In the genomic region with DNA sequence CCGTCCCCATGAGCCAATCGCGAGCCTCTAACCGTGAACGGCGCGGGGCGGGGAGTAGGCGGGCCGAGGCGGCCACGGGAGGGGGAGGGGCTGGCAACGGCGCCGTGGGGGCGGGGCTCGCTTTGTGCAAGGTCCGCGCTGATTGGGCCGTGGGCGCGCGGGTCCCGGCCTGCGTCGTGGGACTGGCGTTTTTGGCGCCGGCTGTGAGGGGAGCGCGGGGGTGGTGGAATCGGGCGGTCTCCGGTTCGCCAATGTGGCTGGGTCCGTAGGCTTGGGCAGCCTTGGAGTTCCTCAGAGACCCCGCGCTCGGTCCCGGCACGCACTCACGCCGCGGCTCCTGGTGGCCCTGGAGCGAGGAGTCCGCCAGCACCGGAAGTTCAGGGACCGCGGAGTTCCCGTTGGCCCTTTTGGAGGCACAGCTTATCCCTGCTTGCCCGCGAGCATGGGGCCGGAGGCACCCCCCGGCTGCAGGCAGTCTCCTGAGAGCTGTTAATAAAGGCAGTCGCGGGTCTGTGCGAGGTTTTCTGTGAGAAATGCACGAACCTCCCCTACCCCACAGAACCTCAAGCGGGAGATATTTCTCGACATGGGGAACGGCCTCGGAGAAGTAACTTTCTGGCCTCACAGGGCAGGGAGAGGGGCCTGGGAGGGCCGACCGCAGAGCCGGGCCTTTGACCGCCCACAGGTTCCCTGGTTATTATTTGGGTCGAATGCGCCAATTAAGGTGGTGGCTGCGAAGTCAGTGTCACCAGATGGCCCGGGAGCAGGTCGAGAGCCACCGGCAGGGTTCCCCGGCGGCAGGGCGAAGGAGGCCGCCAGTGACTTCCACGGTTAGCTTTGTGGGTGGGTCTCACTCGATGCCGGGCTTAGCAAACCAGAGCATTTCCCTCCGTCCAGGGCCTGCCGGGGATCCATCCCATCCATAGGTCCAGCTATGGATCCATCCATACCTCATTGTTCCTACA, we compare ENCODE assay signal across 1 cellular context.
TF ChIP-seq lines count a peak whose summit lies in the region.

No MANE protein-coding gene starts in this region.

TF ChIP-seq in HepG2, 621 proteins besides CTCF, POLR2A, EP300 and RAD21 (continued from another document and continues in another):
- TF ChIP-seq, protein P1, sequence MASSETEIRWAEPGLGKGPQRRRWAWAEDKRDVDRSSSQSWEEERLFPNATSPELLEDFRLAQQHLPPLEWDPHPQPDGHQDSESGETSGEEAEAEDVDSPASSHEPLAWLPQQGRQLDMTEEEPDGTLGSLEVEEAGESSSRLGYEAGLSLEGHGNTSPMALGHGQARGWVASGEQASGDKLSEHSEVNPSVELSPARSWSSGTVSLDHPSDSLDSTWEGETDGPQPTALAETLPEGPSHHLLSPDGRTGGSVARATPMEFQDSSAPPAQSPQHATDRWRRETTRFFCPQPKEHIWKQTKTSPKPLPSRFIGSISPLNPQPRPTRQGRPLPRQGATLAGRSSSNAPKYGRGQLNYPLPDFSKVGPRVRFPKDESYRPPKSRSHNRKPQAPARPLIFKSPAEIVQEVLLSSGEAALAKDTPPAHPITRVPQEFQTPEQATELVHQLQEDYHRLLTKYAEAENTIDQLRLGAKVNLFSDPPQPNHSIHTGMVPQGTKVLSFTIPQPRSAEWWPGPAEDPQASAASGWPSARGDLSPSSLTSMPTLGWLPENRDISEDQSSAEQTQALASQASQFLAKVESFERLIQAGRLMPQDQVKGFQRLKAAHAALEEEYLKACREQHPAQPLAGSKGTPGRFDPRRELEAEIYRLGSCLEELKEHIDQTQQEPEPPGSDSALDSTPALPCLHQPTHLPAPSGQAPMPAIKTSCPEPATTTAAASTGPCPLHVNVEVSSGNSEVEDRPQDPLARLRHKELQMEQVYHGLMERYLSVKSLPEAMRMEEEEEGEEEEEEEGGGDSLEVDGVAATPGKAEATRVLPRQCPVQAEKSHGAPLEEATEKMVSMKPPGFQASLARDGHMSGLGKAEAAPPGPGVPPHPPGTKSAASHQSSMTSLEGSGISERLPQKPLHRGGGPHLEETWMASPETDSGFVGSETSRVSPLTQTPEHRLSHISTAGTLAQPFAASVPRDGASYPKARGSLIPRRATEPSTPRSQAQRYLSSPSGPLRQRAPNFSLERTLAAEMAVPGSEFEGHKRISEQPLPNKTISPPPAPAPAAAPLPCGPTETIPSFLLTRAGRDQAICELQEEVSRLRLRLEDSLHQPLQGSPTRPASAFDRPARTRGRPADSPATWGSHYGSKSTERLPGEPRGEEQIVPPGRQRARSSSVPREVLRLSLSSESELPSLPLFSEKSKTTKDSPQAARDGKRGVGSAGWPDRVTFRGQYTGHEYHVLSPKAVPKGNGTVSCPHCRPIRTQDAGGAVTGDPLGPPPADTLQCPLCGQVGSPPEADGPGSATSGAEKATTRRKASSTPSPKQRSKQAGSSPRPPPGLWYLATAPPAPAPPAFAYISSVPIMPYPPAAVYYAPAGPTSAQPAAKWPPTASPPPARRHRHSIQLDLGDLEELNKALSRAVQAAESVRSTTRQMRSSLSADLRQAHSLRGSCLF (CRISPR knock-in tag; IDR thresholded peaks at IDR 0.05; ENCODE audit: borderline replicate concordance) = peak; percentile 93
- peak; percentile 96 for TF ChIP-seq KDM5B (CRISPR knock-in tag; IDR thresholded peaks at IDR 0.05; ENCODE audit: borderline replicate concordance)
- peak; percentile 58 for TF ChIP-seq ZFY (CRISPR knock-in tag; IDR thresholded peaks at IDR 0.05)
- TF ChIP-seq ZNF138 (CRISPR knock-in tag; IDR thresholded peaks at IDR 0.05; ENCODE audit: low read depth) = no peak; the same call in 1 of the 2 replicates
- TF ChIP-seq SMAD1 (CRISPR knock-in tag; IDR thresholded peaks at IDR 0.05; ENCODE audit: borderline replicate concordance, low read depth) = 0 out of 2 replicates have a peak, but pooled peaks have one; percentile 37
- TF ChIP-seq HOXA7 (CRISPR knock-in tag; IDR thresholded peaks at IDR 0.05) = no peak
- TF ChIP-seq FOSL1 (CRISPR knock-in tag; IDR thresholded peaks at IDR 0.05; ENCODE audit: borderline replicate concordance) = 0 out of 2 replicates have a peak, but pooled peaks have one; percentile 24
- peak; percentile 39; the same call in 1 of the 2 replicates for TF ChIP-seq NAIF1 (CRISPR knock-in tag; IDR thresholded peaks at IDR 0.05; ENCODE audit: borderline replicate concordance)
- peak; percentile 78; the same call in 1 of the 2 replicates for TF ChIP-seq ZNF549 (CRISPR knock-in tag; IDR thresholded peaks at IDR 0.05)
- peak; percentile 87 for TF ChIP-seq PHF8 (CRISPR knock-in tag; IDR thresholded peaks at IDR 0.05)
- no peak for TF ChIP-seq HHEX (CRISPR knock-in tag; IDR thresholded peaks at IDR 0.05)
- peak; percentile 67 for TF ChIP-seq HNRNPH1 (optimal IDR thresholded peaks at IDR 0.05; ENCODE audit: low read depth, low read length)
- TF ChIP-seq, protein P2, sequence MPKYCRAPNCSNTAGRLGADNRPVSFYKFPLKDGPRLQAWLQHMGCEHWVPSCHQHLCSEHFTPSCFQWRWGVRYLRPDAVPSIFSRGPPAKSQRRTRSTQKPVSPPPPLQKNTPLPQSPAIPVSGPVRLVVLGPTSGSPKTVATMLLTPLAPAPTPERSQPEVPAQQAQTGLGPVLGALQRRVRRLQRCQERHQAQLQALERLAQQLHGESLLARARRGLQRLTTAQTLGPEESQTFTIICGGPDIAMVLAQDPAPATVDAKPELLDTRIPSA (CRISPR knock-in tag; IDR thresholded peaks at IDR 0.05; ENCODE audit: borderline replicate concordance) = peak; percentile 85
- TF ChIP-seq KDM2A (CRISPR knock-in tag; IDR thresholded peaks at IDR 0.05; ENCODE audit: borderline replicate concordance, low read depth) = peak; percentile 2
- TF ChIP-seq FOXC1 (CRISPR knock-in tag; IDR thresholded peaks at IDR 0.05; ENCODE audit: borderline replicate concordance) = peak; percentile 29; the same call in 1 of the 2 replicates
- TF ChIP-seq, protein P3, sequence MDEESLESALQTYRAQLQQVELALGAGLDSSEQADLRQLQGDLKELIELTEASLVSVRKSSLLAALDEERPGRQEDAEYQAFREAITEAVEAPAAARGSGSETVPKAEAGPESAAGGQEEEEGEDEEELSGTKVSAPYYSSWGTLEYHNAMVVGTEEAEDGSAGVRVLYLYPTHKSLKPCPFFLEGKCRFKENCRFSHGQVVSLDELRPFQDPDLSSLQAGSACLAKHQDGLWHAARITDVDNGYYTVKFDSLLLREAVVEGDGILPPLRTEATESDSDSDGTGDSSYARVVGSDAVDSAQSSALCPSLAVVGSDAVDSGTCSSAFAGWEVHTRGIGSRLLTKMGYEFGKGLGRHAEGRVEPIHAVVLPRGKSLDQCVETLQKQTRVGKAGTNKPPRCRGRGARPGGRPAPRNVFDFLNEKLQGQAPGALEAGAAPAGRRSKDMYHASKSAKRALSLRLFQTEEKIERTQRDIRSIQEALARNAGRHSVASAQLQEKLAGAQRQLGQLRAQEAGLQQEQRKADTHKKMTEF (CRISPR knock-in tag; IDR thresholded peaks at IDR 0.05) = no peak
- 0 out of 2 replicates have a peak, but pooled peaks have one; percentile 0 for TF ChIP-seq DNMT3B (CRISPR knock-in tag; conservative IDR thresholded peaks at IDR 0.05)
- TF ChIP-seq KAT7 (CRISPR knock-in tag; IDR thresholded peaks at IDR 0.05; ENCODE audit: borderline replicate concordance) = peak; percentile 14; the same call in 1 of the 2 replicates
- 0 out of 2 replicates have a peak, but pooled peaks have one; percentile 10 for TF ChIP-seq ZNF30 (CRISPR knock-in tag; IDR thresholded peaks at IDR 0.05)
- peak; percentile 76; the same call in 1 of the 2 replicates for TF ChIP-seq PITX1 (CRISPR knock-in tag; IDR thresholded peaks at IDR 0.05)
- peak; percentile 81 for TF ChIP-seq SP4 (CRISPR knock-in tag; IDR thresholded peaks at IDR 0.05)
- TF ChIP-seq NR1H2 (CRISPR knock-in tag; IDR thresholded peaks at IDR 0.05; ENCODE audit: borderline replicate concordance, low read depth) = 0 out of 2 replicates have a peak, but pooled peaks have one; percentile 76
- TF ChIP-seq, protein P4, sequence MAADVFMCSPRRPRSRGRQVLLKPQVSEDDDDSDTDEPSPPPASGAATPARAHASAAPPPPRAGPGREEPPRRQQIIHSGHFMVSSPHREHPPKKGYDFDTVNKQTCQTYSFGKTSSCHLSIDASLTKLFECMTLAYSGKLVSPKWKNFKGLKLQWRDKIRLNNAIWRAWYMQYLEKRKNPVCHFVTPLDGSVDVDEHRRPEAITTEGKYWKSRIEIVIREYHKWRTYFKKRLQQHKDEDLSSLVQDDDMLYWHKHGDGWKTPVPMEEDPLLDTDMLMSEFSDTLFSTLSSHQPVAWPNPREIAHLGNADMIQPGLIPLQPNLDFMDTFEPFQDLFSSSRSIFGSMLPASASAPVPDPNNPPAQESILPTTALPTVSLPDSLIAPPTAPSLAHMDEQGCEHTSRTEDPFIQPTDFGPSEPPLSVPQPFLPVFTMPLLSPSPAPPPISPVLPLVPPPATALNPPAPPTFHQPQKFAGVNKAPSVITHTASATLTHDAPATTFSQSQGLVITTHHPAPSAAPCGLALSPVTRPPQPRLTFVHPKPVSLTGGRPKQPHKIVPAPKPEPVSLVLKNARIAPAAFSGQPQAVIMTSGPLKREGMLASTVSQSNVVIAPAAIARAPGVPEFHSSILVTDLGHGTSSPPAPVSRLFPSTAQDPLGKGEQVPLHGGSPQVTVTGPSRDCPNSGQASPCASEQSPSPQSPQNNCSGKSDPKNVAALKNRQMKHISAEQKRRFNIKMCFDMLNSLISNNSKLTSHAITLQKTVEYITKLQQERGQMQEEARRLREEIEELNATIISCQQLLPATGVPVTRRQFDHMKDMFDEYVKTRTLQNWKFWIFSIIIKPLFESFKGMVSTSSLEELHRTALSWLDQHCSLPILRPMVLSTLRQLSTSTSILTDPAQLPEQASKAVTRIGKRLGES (CRISPR knock-in tag; IDR thresholded peaks at IDR 0.05; ENCODE audit: borderline replicate concordance) = 0 out of 2 replicates have a peak, but pooled peaks have one; percentile 57
- TF ChIP-seq SAFB2 (CRISPR knock-in tag; IDR thresholded peaks at IDR 0.05; ENCODE audit: borderline replicate concordance, low read depth) = peak; percentile 80; the same call in 1 of the 2 replicates
- TF ChIP-seq, protein P5, sequence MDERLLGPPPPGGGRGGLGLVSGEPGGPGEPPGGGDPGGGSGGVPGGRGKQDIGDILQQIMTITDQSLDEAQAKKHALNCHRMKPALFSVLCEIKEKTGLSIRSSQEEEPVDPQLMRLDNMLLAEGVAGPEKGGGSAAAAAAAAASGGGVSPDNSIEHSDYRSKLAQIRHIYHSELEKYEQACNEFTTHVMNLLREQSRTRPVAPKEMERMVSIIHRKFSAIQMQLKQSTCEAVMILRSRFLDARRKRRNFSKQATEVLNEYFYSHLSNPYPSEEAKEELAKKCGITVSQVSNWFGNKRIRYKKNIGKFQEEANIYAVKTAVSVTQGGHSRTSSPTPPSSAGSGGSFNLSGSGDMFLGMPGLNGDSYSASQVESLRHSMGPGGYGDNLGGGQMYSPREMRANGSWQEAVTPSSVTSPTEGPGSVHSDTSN (CRISPR knock-in tag; IDR thresholded peaks at IDR 0.05) = no peak
- TF ChIP-seq, protein P6, sequence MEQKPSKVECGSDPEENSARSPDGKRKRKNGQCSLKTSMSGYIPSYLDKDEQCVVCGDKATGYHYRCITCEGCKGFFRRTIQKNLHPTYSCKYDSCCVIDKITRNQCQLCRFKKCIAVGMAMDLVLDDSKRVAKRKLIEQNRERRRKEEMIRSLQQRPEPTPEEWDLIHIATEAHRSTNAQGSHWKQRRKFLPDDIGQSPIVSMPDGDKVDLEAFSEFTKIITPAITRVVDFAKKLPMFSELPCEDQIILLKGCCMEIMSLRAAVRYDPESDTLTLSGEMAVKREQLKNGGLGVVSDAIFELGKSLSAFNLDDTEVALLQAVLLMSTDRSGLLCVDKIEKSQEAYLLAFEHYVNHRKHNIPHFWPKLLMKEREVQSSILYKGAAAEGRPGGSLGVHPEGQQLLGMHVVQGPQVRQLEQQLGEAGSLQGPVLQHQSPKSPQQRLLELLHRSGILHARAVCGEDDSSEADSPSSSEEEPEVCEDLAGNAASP (CRISPR knock-in tag; IDR thresholded peaks at IDR 0.05; ENCODE audit: borderline replicate concordance) = no peak
- no peak for TF ChIP-seq ZNF879 (CRISPR knock-in tag; IDR thresholded peaks at IDR 0.05)
- TF ChIP-seq, protein P7, sequence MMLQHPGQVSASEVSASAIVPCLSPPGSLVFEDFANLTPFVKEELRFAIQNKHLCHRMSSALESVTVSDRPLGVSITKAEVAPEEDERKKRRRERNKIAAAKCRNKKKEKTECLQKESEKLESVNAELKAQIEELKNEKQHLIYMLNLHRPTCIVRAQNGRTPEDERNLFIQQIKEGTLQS (CRISPR knock-in tag; IDR thresholded peaks at IDR 0.05) = peak; percentile 51; the same call in 1 of the 2 replicates
- TF ChIP-seq ZSCAN12 (CRISPR knock-in tag; IDR thresholded peaks at IDR 0.05) = no peak
- TF ChIP-seq ZNF44 (CRISPR knock-in tag; IDR thresholded peaks at IDR 0.05) = no peak
- TF ChIP-seq, protein P8, sequence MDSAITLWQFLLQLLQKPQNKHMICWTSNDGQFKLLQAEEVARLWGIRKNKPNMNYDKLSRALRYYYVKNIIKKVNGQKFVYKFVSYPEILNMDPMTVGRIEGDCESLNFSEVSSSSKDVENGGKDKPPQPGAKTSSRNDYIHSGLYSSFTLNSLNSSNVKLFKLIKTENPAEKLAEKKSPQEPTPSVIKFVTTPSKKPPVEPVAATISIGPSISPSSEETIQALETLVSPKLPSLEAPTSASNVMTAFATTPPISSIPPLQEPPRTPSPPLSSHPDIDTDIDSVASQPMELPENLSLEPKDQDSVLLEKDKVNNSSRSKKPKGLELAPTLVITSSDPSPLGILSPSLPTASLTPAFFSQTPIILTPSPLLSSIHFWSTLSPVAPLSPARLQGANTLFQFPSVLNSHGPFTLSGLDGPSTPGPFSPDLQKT (CRISPR knock-in tag; IDR thresholded peaks at IDR 0.05; ENCODE audit: borderline replicate concordance) = 0 out of 2 replicates have a peak, but pooled peaks have one; percentile 42
- peak; percentile 73 for TF ChIP-seq AGO2 (optimal IDR thresholded peaks at IDR 0.05; ENCODE audit: low read depth, low read length)
- TF ChIP-seq, protein P9, sequence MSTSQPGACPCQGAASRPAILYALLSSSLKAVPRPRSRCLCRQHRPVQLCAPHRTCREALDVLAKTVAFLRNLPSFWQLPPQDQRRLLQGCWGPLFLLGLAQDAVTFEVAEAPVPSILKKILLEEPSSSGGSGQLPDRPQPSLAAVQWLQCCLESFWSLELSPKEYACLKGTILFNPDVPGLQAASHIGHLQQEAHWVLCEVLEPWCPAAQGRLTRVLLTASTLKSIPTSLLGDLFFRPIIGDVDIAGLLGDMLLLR (CRISPR knock-in tag; IDR thresholded peaks at IDR 0.05) = peak; percentile 49; the same call in 1 of the 2 replicates
- TF ChIP-seq, protein P10, sequence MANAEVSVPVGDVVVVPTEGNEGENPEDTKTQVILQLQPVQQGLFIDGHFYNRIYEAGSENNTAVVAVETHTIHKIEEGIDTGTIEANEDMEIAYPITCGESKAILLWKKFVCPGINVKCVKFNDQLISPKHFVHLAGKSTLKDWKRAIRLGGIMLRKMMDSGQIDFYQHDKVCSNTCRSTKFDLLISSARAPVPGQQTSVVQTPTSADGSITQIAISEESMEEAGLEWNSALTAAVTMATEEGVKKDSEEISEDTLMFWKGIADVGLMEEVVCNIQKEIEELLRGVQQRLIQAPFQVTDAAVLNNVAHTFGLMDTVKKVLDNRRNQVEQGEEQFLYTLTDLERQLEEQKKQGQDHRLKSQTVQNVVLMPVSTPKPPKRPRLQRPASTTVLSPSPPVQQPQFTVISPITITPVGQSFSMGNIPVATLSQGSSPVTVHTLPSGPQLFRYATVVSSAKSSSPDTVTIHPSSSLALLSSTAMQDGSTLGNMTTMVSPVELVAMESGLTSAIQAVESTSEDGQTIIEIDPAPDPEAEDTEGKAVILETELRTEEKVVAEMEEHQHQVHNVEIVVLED (CRISPR knock-in tag; IDR thresholded peaks at IDR 0.05; ENCODE audit: borderline replicate concordance) = peak; percentile 82; the same call in 1 of the 2 replicates
- peak; percentile 51; the same call in 1 of the 2 replicates for TF ChIP-seq NCOA5 (CRISPR knock-in tag; IDR thresholded peaks at IDR 0.05)
